In genomic region chr17:77610980-77611641, GRCh38 we compare ENCODE assay signal across 10 cellular contexts.
DNase-seq lines count a peak whose midpoint lies in the region; TF ChIP-seq lines count a peak whose summit lies in the region.
"Had no signal": no experiment of that assay in that cellular context is flagged by ENCODE, and none has a peak within 500 bp of the region (broad histone marks: within the 10 kb centered on the region; RNA-seq: fewer than 3 reads in every experiment).

No MANE protein-coding gene starts in this region.

- H3K4me3 ChIP-seq in SK-N-MC (peak overlapping the region; percentile 46), spleen (peak overlapping the region in 1 of 8 donors; percentile 57)

- TF ChIP-seq CTCF in spleen (IDR thresholded peaks at IDR 0.05 in 8 of 11, conservative IDR thresholded peaks at IDR 0.05 in 3 of 11) = no peak

- TF ChIP-seq POLR2A in spleen (IDR thresholded peaks at IDR 0.05) = no peak

- no peaks in the 10 kb centered on the region for H3K27me3 ChIP-seq in spleen (replicated peaks in 1 of 7)

- H3K27ac Mint-ChIP-seq in T-helper 1 cell treated with Interleukin-12 subunit alpha and Interleukin-12 subunit beta and Interleukin-4 antibody, amounts not matched to agents 30 μg/mL and 1 μg/mL, for 36 hours = no peak overlapping the region

- DNase-seq in T-helper 1 cell = no peak
- no peak for DNase-seq in SK-N-MC (ENCODE audit: low read depth, low spot score)
- DNase-seq in fibroblast of the conjunctiva (ENCODE audit: low read depth) = peak; percentile 48
- DNase-seq in spleen = peak; percentile 41
- DNase-seq in NCI-H82 (lab: John Stamatoyannopoulos, UW) = no peak
- DNase-seq in NCI-H1092 (lab: John Stamatoyannopoulos, UW) = no peak
- DNase-seq in Kasumi-1 (lab: John Stamatoyannopoulos, UW) = no peak
- DNase-seq: posterior cingulate gyrus, SHP77 treated with DMSO at 0.1 percent for 48 hours had no signal

- WGBS in spleen, 5 donors = 52 to 64% (median 57%) methylated on average over 10 to 11 of the region's 11 CpGs

- H3K4me1 Mint-ChIP-seq in T-helper 1 cell treated with Interleukin-12 subunit alpha and Interleukin-12 subunit beta and Interleukin-4 antibody, amounts not matched to agents 30 μg/mL and 1 μg/mL, for 36 hours (ENCODE audit: low read depth) = peaks cover 21% of the 10 kb centered on the region

- intact Hi-C loops in spleen (cut with DNase I; ENCODE audit: low total_unique reads) = no loop called here

- no peaks in the 10 kb centered on the region for H3K9me3 ChIP-seq in SK-N-MC (ENCODE audit: low read depth, low read length)
- no peaks in the 10 kb centered on the region for H3K9me3 ChIP-seq in spleen

- H3K27me3 Mint-ChIP-seq in T-helper 1 cell treated with Interleukin-12 subunit alpha and Interleukin-12 subunit beta and Interleukin-4 antibody, amounts not matched to agents 30 μg/mL and 1 μg/mL, for 36 hours (ENCODE audit: low read depth) = peaks cover 9% of the 10 kb centered on the region

- H3K9me3 Mint-ChIP-seq in T-helper 1 cell treated with Interleukin-12 subunit alpha and Interleukin-12 subunit beta and Interleukin-4 antibody, amounts not matched to agents 30 μg/mL and 1 μg/mL, for 36 hours = no peaks in the 10 kb centered on the region

- peak overlapping the region; percentile 72 for H3K27ac ChIP-seq in SK-N-MC
- H3K27ac ChIP-seq in spleen = peak overlapping the region in 4 of 8 donors; percentile 38 to 65 (median 52)

- no peaks in the 10 kb centered on the region for H3K36me3 Mint-ChIP-seq in T-helper 1 cell treated with Interleukin-12 subunit alpha and Interleukin-12 subunit beta and Interleukin-4 antibody, amounts not matched to agents 30 μg/mL and 1 μg/mL, for 36 hours (ENCODE audit: low read depth)

- H3K4me1 ChIP-seq in spleen = peaks cover 4 to 20% (median 13%) of the 10 kb centered on the region in 6 donors

- H3K4me3 Mint-ChIP-seq in T-helper 1 cell treated with Interleukin-12 subunit alpha and Interleukin-12 subunit beta and Interleukin-4 antibody, amounts not matched to agents 30 μg/mL and 1 μg/mL, for 36 hours = peak overlapping the region; percentile 61

- no peak overlapping the region for H3K9ac ChIP-seq in SK-N-MC (ENCODE audit: insufficient read length)

- no peaks in the 10 kb centered on the region for H3K36me3 ChIP-seq in SK-N-MC (ENCODE audit: insufficient read depth, low read length)
- no peaks in the 10 kb centered on the region for H3K36me3 ChIP-seq in spleen

Comparison
In these comparisons a context has a peak if more than half of its experiments do, and no peak if none do; other contexts are left out.
1. DNase-seq: peak in fibroblast of the conjunctiva (single experiment) and spleen (single experiment); none in T-helper 1 cell (0 of 5), SK-N-MC (single experiment), NCI-H82 (single experiment), NCI-H1092 (single experiment) and Kasumi-1 (0 of 2).